In genomic region chr14:37157987-37158386, GRCh38 we compare ENCODE assay signal across 34 cellular contexts.
"Had no signal": no experiment of that assay in that cellular context is flagged by ENCODE, and none has a peak within 500 bp of the region (broad histone marks: within the 10 kb centered on the region; RNA-seq: fewer than 3 reads in every experiment).

No MANE protein-coding gene starts in this region.

- H3K27me3 ChIP-seq: MG63 had no signal

- H3K36me3 ChIP-seq: MG63 had no signal

- H3K9me3 ChIP-seq: MG63 had no signal

- H3K4me3 ChIP-seq: MG63 had no signal

- DNase-seq: Karpas-422, Kasumi-1, MG63, MM.1S, MV-4-11, NCI-H1048, NCI-H1092, NCI-H1092 treated with DMSO at 0.1 percent for 48 hours, NCI-H1105, NCI-H1105 treated with DMSO at 0.1 percent for 48 hours, NCI-H1417, NCI-H1417 treated with DMSO at 0.1 percent for 48 hours, NCI-H1436, NCI-H1436 treated with DMSO at 0.1 percent for 48 hours, NCI-H146, NCI-H1694, NCI-H1694 treated with DMSO at 0.1 percent for 48 hours, NCI-H187, NCI-H187 treated with DMSO at 0.1 percent for 48 hours, NCI-H1930, NCI-H2029, NCI-H2029 treated with DMSO at 0.1 percent for 48 hours, NCI-H2081, NCI-H2081 treated with DMSO at 0.1 percent for 48 hours, NCI-H2107, NCI-H2171, NCI-H2171 treated with DMSO at 0.1 percent for 48 hours, NCI-H2227 treated with DMSO at 0.1 percent for 48 hours, NCI-H226, NCI-H345, NCI-H446, NCI-H446 treated with DMSO at 0.1 percent for 48 hours, NCI-H510A, NCI-H510A treated with DMSO at 0.1 percent for 48 hours had no signal
